ENCODE assay signal across 8 cellular contexts in the genomic region with DNA sequence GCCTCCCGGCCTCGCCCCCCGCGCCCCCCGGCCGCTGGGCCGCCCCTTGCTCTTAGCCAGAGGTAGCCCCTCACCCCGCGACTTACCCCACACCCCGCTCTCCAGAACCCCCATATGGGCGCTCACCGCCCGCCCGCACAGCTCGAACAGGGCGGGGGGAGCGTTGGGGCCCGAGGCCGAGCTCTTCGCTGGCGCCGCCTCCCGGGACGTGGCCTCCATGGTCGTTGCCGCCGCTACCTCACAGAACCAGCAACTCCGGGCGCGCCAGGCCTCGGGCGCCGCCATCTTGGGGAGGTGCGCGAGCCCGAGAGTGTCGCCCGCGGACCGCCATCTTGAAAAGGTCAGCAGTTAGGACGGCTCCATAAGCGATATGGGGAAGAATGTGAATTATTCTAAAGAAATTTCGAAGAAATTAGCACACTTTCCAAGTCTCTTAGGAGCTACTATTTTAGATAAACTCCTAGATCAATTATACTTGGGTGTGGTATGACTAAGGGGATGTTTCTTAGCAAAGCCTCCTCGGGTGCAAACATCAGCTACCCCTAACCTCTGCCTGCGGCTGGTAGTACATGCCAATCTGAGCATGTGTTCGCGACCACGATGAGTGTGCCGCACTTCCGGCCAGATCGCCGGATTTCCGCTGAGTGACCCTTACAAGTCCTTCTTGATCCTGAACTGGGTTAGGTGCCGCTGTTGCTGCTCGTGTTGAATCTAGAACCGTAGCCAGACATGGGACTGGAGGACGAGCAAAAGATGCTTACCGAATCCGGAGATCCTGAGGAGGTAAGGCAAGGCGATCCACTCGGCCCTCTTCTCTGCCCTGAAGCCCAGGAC. TPM values are rescaled to one million over a fixed set of nuclear protein-coding genes. Genes with fewer than 3 reads are reported as not detected.
DNase-seq lines count a peak whose midpoint lies in the region; ATAC-seq and TF ChIP-seq lines count a peak whose summit lies in the region.

A gene with protein sequence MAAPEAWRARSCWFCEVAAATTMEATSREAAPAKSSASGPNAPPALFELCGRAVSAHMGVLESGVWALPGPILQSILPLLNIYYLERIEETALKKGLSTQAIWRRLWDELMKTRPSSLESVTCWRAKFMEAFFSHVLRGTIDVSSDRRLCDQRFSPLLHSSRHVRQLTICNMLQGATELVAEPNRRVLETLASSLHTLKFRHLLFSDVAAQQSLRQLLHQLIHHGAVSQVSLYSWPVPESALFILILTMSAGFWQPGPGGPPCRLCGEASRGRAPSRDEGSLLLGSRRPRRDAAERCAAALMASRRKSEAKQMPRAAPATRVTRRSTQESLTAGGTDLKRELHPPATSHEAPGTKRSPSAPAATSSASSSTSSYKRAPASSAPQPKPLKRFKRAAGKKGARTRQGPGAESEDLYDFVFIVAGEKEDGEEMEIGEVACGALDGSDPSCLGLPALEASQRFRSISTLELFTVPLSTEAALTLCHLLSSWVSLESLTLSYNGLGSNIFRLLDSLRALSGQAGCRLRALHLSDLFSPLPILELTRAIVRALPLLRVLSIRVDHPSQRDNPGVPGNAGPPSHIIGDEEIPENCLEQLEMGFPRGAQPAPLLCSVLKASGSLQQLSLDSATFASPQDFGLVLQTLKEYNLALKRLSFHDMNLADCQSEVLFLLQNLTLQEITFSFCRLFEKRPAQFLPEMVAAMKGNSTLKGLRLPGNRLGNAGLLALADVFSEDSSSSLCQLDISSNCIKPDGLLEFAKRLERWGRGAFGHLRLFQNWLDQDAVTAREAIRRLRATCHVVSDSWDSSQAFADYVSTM (minus strand): TSS at position 579 of the 834 bp plus-strand sequence. CDS start 294 bp downstream, at position 285.
A gene (plus strand): TSS at position 661 of the 834 bp plus-strand sequence. CDS start 69 bp downstream, at position 730.

- H3K9me3 ChIP-seq in BLaER1 (no peaks in the 10 kb centered on the region), colonic mucosa (no peaks in the 10 kb centered on the region)

- H3K4me2 ChIP-seq in BLaER1: peak within 1 kb of the TSS; percentile 94

- intact Hi-C loops in colonic mucosa (cut with DNase I): no loop called here

- peaks cover 55% of the 10 kb centered on the region for H3K4me1 ChIP-seq in BLaER1
- H3K4me1 ChIP-seq in colonic mucosa: peaks cover 14% of the 10 kb centered on the region

- peak; percentile 78 for DNase-seq in GM19240 (ENCODE audit: insufficient read length, low spot score)
- DNase-seq in NCI-H526 (lab: John Stamatoyannopoulos, UW): peak; percentile 99 to 100
- peak; percentile 95 for DNase-seq in activated CD4-positive, alpha-beta T cell treated with anti-CD3 and anti-CD28 coated beads for 48 hours
- peak; percentile 96 for DNase-seq in colonic mucosa
- DNase-seq in kidney tubule cell (ENCODE audit: low spot score): peak; percentile 98
- peak; percentile 78 to 85 (median 85) for DNase-seq in stimulated activated CD4-positive, alpha-beta T cell treated with anti-CD3 and anti-CD28 coated beads, Interleukin-1b, Interleukin-23, amount 100 ng/mL, for 24 hours (ENCODE audit: low read depth in 4 of 4, low spot score in 1 of 4)

- H3K9ac ChIP-seq in BLaER1: peak within 1 kb of the TSS; percentile 100
- peak within 1 kb of the TSS; percentile 98 to 99 for H3K9ac ChIP-seq in colonic mucosa (ENCODE audit: low read depth in 2 of 2, low read length in 2 of 2)

- ATAC-seq in HG03460 (IDR thresholded peaks at IDR 0.05; ENCODE audit: unreplicated experiment): peak; percentile 73

- H3K4me3 ChIP-seq in BLaER1 (peak within 1 kb of the TSS; percentile 96), colonic mucosa (peak within 1 kb of the TSS; percentile 60)

- peaks cover 80% of the 10 kb centered on the region for H4K20me1 ChIP-seq in BLaER1

- peak within 1 kb of the TSS; percentile 99 for H3K27ac ChIP-seq in BLaER1
- peak within 1 kb of the TSS; percentile 87 for H3K27ac ChIP-seq in colonic mucosa

- TF ChIP-seq CTCF in colonic mucosa (IDR thresholded peaks at IDR 0.05): no peak

- peaks cover 30% of the 10 kb centered on the region for H3K36me3 ChIP-seq in BLaER1
- H3K36me3 ChIP-seq in colonic mucosa: no peaks in the 10 kb centered on the region

- H3K27me3 ChIP-seq in BLaER1 (no peaks in the 10 kb centered on the region), colonic mucosa (no peaks in the 10 kb centered on the region)

RNA-seq across cellular contexts. Expression of the first gene that starts in this region (rescaled TPM):
- total RNA-seq in colonic mucosa: 10 to 100 TPM; 49.3 to 55.8 TPM

RNA-seq across cellular contexts. Expression of the second gene that starts in this region (rescaled TPM):
- total RNA-seq in colonic mucosa: 100 to 1,000 TPM; 451 to 502 TPM

Comparison
In these comparisons a context has a peak if more than half of its experiments do, and no peak if none do; other contexts are left out.
1. Peak in every context shown above with its lines: DNase-seq, ATAC-seq, H3K4me3 ChIP-seq and H3K27ac ChIP-seq.